ENCODE assay signal across 16 cellular contexts in the genomic region with DNA sequence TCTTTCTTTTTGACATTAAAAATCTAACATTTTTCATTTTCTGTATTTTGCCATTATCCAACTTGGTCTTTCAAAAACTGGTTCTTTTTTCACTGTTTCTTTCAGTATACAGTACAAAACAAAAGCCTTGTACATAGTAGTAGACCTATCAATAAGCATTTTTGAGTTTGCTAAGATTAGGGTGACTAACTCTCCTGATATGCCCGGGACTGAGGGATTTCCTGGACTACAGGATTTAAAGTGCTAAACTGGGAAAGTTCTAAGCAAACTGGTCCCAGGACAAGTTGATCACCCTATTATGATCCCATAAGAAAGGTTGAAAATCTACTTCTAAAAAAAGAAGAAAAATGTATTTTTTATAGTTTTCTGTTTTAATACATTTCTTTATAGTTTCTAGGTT.
DNase-seq lines count a peak whose midpoint lies in the region; ATAC-seq, FAIRE-seq and TF ChIP-seq lines count a peak whose summit lies in the region.
"Had no signal": no experiment of that assay in that cellular context is flagged by ENCODE, and none has a peak within 500 bp of the region (broad histone marks: within the 10 kb centered on the region; RNA-seq: fewer than 3 reads in every experiment).

No MANE protein-coding gene starts in this region.

- no peak overlapping the region for H3K27ac ChIP-seq in GM23248
- no peak overlapping the region for H3K27ac ChIP-seq in pancreas
- H3K27ac ChIP-seq: C4-2B, transverse colon had no signal

- no peak for FAIRE-seq in pancreas (lab: Jason Lieb, UNC)

- no peaks in the 10 kb centered on the region for H3K79me2 ChIP-seq in GM23248 (ENCODE audit: insufficient read depth)

- no peaks in the 10 kb centered on the region for H3K27me3 ChIP-seq in GM23248 (replicated peaks; ENCODE audit: insufficient read depth)
- no peaks in the 10 kb centered on the region for H3K27me3 ChIP-seq in pancreas
- H3K27me3 ChIP-seq: transverse colon had no signal

- no peak overlapping the region for H3K4me3 Mint-ChIP-seq in stimulated activated naive B cell treated with anti-CD40 and anti-IgM and Interleukin-4, amounts not matched to agents 10 μg/mL and 1 μg/mL and 100 μg/mL, for 72 hours
- H3K4me3 Mint-ChIP-seq: brain; naive thymus-derived CD4-positive, alpha-beta T cell had no signal

- 28 to 37% methylated on average over 1 of the region's 1 CpG for WGBS in GM23248 (ENCODE audit: low coverage in 1 of 2, low lambda C conversion rate in 2 of 2, missing lambda C conversion rate in 2 of 2), 2 experiments
- 25 to 39% methylated on average over 1 of the region's 1 CpG for WGBS in pancreas, 2 donors

- in situ Hi-C loops in GM23248 (cut with MboI): no loop called here

- peaks cover 22 to 34% of the 10 kb centered on the region in 2 donors for H3K36me3 Mint-ChIP-seq in stimulated activated naive B cell treated with anti-CD40 and anti-IgM and Interleukin-4, amounts not matched to agents 10 μg/mL and 1 μg/mL and 100 μg/mL, for 72 hours

- intact Hi-C loops in pancreas (cut with DNase I): no loop called here

- H4K20me1 ChIP-seq in GM23248 (ENCODE audit: insufficient read depth): no peaks in the 10 kb centered on the region

- no peak for TF ChIP-seq CTCF in pancreas (IDR thresholded peaks at IDR 0.05)

- no peak overlapping the region for H2AFZ ChIP-seq in GM23248

- DNase-seq in GM23248 (peak; percentile 52), fibroblast of peridontal ligament (ENCODE audit: extremely low read depth) (peak; percentile 64), pancreas (no peak)
- DNase-seq in stimulated activated naive B cell treated with anti-CD40 and anti-IgM and Interleukin-4, amounts not matched to agents 10 μg/mL and 1 μg/mL and 100 μg/mL, for 72 hours: no peak
- DNase-seq in activated CD8-positive, alpha-beta memory T cell treated with anti-CD3 and anti-CD28 coated beads, Interleukin-2, amount 50 U/mL, for 48 hours: no peak
- no peak for DNase-seq in stimulated activated CD4-positive, alpha-beta T cell treated with anti-CD3 and anti-CD28 coated beads, Interleukin-1b, Interleukin-23, amount 100 ng/mL, for 48 hours
- DNase-seq: hypothalamus; left ventricle myocardium superior; naive thymus-derived CD4-positive, alpha-beta T cell; NCI-H1105; stimulated activated CD4-positive, alpha-beta T cell treated with anti-CD3 and anti-CD28 coated beads, Interleukin-4, amount 100 ng/mL, for 24 hours; transverse colon had no signal

- H3K36me3 ChIP-seq in GM23248 (ENCODE audit: low read depth): 0 out of 2 replicates have a peak, but pooled peaks cover 7% of the 10 kb centered on the region
- H3K36me3 ChIP-seq in pancreas: no peaks in the 10 kb centered on the region

- H3K9ac ChIP-seq in GM23248: no peak overlapping the region

- ATAC-seq in SK-N-SH treated with all-trans-retinoic acid at 6 μM for 48 hours (peak; percentile 88), pancreas (peak in 3 of 4 donors; percentile 49 to 70 (median 62)), HG02610 (IDR thresholded peaks at IDR 0.05; ENCODE audit: unreplicated experiment) (no peak)
- ATAC-seq in stimulated activated naive B cell treated with anti-CD40 and anti-IgM and Interleukin-4, amounts not matched to agents 10 μg/mL and 1 μg/mL and 100 μg/mL, for 72 hours (replicated peaks): no peak
- ATAC-seq: left ventricle myocardium superior; naive thymus-derived CD4-positive, alpha-beta T cell had no signal

- H3K4me2 ChIP-seq in GM23248 (ENCODE audit: unreplicated experiment): peak overlapping the region; percentile 20

- no peaks in the 10 kb centered on the region for H3F3A ChIP-seq in GM23248 (ENCODE audit: insufficient read depth)

- peaks cover under 1 to 2% of the 10 kb centered on the region in 2 donors for H3K9me3 Mint-ChIP-seq in stimulated activated naive B cell treated with anti-CD40 and anti-IgM and Interleukin-4, amounts not matched to agents 10 μg/mL and 1 μg/mL and 100 μg/mL, for 72 hours
- H3K9me3 Mint-ChIP-seq: brain had no signal

- H3K4me1 Mint-ChIP-seq in stimulated activated naive B cell treated with anti-CD40 and anti-IgM and Interleukin-4, amounts not matched to agents 10 μg/mL and 1 μg/mL and 100 μg/mL, for 72 hours: peaks cover 0 to under 1% of the 10 kb centered on the region in 2 donors

- H3K9me3 ChIP-seq in GM23248 (ENCODE audit: low read depth): no peaks in the 10 kb centered on the region
- H3K9me3 ChIP-seq in pancreas: no peaks in the 10 kb centered on the region
- H3K9me3 ChIP-seq: transverse colon had no signal

- H3K9me2 ChIP-seq in GM23248 (ENCODE audit: insufficient read depth): no peaks in the 10 kb centered on the region

- H3K4me1 ChIP-seq in GM23248 (ENCODE audit: insufficient read depth) (peaks cover 18% of the 10 kb centered on the region), pancreas (peaks cover 0 to 11% (median 7%) of the 10 kb centered on the region in 3 donors)

- no peaks in the 10 kb centered on the region for H3K27me3 Mint-ChIP-seq in stimulated activated naive B cell treated with anti-CD40 and anti-IgM and Interleukin-4, amounts not matched to agents 10 μg/mL and 1 μg/mL and 100 μg/mL, for 72 hours
- H3K27me3 Mint-ChIP-seq: brain; naive thymus-derived CD4-positive, alpha-beta T cell had no signal

- H3K27ac Mint-ChIP-seq in stimulated activated naive B cell treated with anti-CD40 and anti-IgM and Interleukin-4, amounts not matched to agents 10 μg/mL and 1 μg/mL and 100 μg/mL, for 72 hours: no peak overlapping the region
- H3K27ac Mint-ChIP-seq: brain had no signal

- no peak overlapping the region for H3K4me3 ChIP-seq in GM23248
- H3K4me3 ChIP-seq in pancreas: no peak overlapping the region
- H3K4me3 ChIP-seq: transverse colon had no signal

TF ChIP-seq in SK-N-SH treated with all-trans-retinoic acid at 6 μM for 48 hours, 23 proteins besides CTCF, POLR2A, EP300 and RAD21:
- TF ChIP-seq TOX (CRISPR knock-in tag; IDR thresholded peaks at IDR 0.05; ENCODE audit: borderline replicate concordance) (no peak), ZNF70 (CRISPR knock-in tag; IDR thresholded peaks at IDR 0.05) (no peak), RARB (CRISPR knock-in tag; IDR thresholded peaks at IDR 0.05) (no peak), BACH2 (CRISPR knock-in tag; IDR thresholded peaks at IDR 0.05; ENCODE audit: borderline replicate concordance) (no peak), ESRRG (CRISPR knock-in tag; IDR thresholded peaks at IDR 0.05) (no peak), CSDC2 (CRISPR knock-in tag; IDR thresholded peaks at IDR 0.05) (no peak), PPARA (CRISPR knock-in tag; IDR thresholded peaks at IDR 0.05; ENCODE audit: borderline replicate concordance) (no peak), GLIS3 (CRISPR knock-in tag; IDR thresholded peaks at IDR 0.05) (no peak)
- TF ChIP-seq, protein P1, sequence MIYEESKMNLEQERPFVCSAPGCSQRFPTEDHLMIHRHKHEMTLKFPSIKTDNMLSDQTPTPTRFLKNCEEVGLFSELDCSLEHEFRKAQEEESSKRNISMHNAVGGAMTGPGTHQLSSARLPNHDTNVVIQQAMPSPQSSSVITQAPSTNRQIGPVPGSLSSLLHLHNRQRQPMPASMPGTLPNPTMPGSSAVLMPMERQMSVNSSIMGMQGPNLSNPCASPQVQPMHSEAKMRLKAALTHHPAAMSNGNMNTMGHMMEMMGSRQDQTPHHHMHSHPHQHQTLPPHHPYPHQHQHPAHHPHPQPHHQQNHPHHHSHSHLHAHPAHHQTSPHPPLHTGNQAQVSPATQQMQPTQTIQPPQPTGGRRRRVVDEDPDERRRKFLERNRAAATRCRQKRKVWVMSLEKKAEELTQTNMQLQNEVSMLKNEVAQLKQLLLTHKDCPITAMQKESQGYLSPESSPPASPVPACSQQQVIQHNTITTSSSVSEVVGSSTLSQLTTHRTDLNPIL (CRISPR knock-in tag; IDR thresholded peaks at IDR 0.05; ENCODE audit: low read depth): no peak
- TF ChIP-seq, protein P2, sequence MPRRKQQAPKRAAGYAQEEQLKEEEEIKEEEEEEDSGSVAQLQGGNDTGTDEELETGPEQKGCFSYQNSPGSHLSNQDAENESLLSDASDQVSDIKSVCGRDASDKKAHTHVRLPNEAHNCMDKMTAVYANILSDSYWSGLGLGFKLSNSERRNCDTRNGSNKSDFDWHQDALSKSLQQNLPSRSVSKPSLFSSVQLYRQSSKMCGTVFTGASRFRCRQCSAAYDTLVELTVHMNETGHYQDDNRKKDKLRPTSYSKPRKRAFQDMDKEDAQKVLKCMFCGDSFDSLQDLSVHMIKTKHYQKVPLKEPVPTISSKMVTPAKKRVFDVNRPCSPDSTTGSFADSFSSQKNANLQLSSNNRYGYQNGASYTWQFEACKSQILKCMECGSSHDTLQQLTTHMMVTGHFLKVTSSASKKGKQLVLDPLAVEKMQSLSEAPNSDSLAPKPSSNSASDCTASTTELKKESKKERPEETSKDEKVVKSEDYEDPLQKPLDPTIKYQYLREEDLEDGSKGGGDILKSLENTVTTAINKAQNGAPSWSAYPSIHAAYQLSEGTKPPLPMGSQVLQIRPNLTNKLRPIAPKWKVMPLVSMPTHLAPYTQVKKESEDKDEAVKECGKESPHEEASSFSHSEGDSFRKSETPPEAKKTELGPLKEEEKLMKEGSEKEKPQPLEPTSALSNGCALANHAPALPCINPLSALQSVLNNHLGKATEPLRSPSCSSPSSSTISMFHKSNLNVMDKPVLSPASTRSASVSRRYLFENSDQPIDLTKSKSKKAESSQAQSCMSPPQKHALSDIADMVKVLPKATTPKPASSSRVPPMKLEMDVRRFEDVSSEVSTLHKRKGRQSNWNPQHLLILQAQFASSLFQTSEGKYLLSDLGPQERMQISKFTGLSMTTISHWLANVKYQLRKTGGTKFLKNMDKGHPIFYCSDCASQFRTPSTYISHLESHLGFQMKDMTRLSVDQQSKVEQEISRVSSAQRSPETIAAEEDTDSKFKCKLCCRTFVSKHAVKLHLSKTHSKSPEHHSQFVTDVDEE (CRISPR knock-in tag; IDR thresholded peaks at IDR 0.05): no peak

Comparison
In these comparisons a context has a peak if more than half of its experiments do, and no peak if none do; other contexts are left out.
1. DNase-seq: peak in GM23248 (single experiment) and fibroblast of peridontal ligament (single experiment); none in pancreas (0 of 6), stimulated activated naive B cell treated with anti-CD40 and anti-IgM and Interleukin-4, amounts not matched to agents 10 μg/mL and 1 μg/mL and 100 μg/mL, for 72 hours (single experiment), activated CD8-positive, alpha-beta memory T cell treated with anti-CD3 and anti-CD28 coated beads, Interleukin-2, amount 50 U/mL, for 48 hours (single experiment) and stimulated activated CD4-positive, alpha-beta T cell treated with anti-CD3 and anti-CD28 coated beads, Interleukin-1b, Interleukin-23, amount 100 ng/mL, for 48 hours (single experiment).
2. ATAC-seq: peak in SK-N-SH treated with all-trans-retinoic acid at 6 μM for 48 hours (single experiment) and pancreas (3 of 4); none in stimulated activated naive B cell treated with anti-CD40 and anti-IgM and Interleukin-4, amounts not matched to agents 10 μg/mL and 1 μg/mL and 100 μg/mL, for 72 hours (0 of 2) and HG02610 (single experiment).